ENCODE assay signal across 8 cellular contexts in the genomic region with DNA sequence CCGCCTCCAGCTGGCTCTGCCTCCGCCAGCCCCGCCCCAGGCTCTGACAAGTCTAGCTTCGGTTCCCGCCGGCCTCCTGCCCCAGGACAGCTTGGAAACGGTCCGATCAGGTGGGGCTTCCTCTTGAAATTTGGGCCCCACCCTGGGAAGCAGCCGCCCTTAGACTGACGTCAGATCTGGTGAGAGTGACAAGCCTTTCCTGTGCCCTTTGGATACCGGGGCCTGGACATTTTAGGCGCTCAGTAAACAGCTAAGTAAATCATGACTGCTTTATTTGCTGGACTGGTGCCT. TPM values are rescaled to one million over a fixed set of nuclear protein-coding genes. Genes with fewer than 3 reads are reported as not detected.
DNase-seq lines count a peak whose midpoint lies in the region; ATAC-seq and TF ChIP-seq lines count a peak whose summit lies in the region.

No MANE protein-coding gene starts in this region.

- CTCF ChIA-PET in mammary epithelial cell (lab: Charles Lee; ENCODE audit: low non-redundant PET) = interaction anchor here (0.5 to 0.7 kb wide), 5 partner anchors 38 to 1019 kb away, joined by 3 to 8 read pairs (median 4); a partner anchor contains a TSS

- peak overlapping the region; percentile 43 for H2AFZ ChIP-seq in mammary epithelial cell (ENCODE audit: low read depth, low read length)

- H3K27ac ChIP-seq in mammary epithelial cell (ENCODE audit: insufficient read depth, low read depth, low read length) = peak overlapping the region; percentile 95
- H3K27ac ChIP-seq in mucosa of rectum (ENCODE audit: low read depth in 2 of 2, low read length in 2 of 2) = peak overlapping the region; percentile 88 to 93

- H4K20me1 ChIP-seq in mammary epithelial cell (ENCODE audit: insufficient read depth, low read length) = no peaks in the 10 kb centered on the region

- H3K27me3 Mint-ChIP-seq in stimulated activated naive CD8-positive, alpha-beta T cell treated with anti-CD3 and anti-CD28 coated beads, Interleukin-15, Interleukin-2, amounts not matched to agents 100 ng/mL and 50 ng/mL, for 24 hours = no peaks in the 10 kb centered on the region

- H3K9me3 Mint-ChIP-seq in stimulated activated naive CD8-positive, alpha-beta T cell treated with anti-CD3 and anti-CD28 coated beads, Interleukin-15, Interleukin-2, amounts not matched to agents 100 ng/mL and 50 ng/mL, for 24 hours = no peaks in the 10 kb centered on the region

- H3K9me3 ChIP-seq in mammary epithelial cell (replicated peaks; ENCODE audit: insufficient read depth, low read length) (no peaks in the 10 kb centered on the region), mucosa of rectum (ENCODE audit: control insufficient read depth in 2 of 2, low read length in 2 of 2) (no peaks in the 10 kb centered on the region)

- H3K4me1 ChIP-seq in mammary epithelial cell (ENCODE audit: insufficient read depth, low read length) (peaks cover 26% of the 10 kb centered on the region), mucosa of rectum (ENCODE audit: control insufficient read depth in 2 of 2, insufficient read depth in 2 of 2, low read length in 2 of 2) (peaks cover 28 to 34% of the 10 kb centered on the region in 2 donors)

- H3K27me3 ChIP-seq in mammary epithelial cell (ENCODE audit: insufficient read depth, low read length) = no peaks in the 10 kb centered on the region
- no peaks in the 10 kb centered on the region for H3K27me3 ChIP-seq in mucosa of rectum (ENCODE audit: control insufficient read depth in 2 of 2, insufficient read depth in 2 of 2, low read length in 2 of 2)

- dilution Hi-C loops in mammary epithelial cell (cut with HindIII; ENCODE audit: low sequenced_read_pairs) = no loop called here

- in situ Hi-C loops in mammary epithelial cell (cut with MboI; ENCODE audit: low sequenced_read_pairs in 2 of 2) = no loop called here

- intact Hi-C loops in mammary epithelial cell (cut with micrococcal nuclease) = loop anchor here (1.0 kb wide), 3 partner anchors 17 to 60 kb away; a partner anchor contains a TSS

- H3K36me3 ChIP-seq in mammary epithelial cell (ENCODE audit: insufficient read depth, low read length) = no peaks in the 10 kb centered on the region
- no peaks in the 10 kb centered on the region for H3K36me3 ChIP-seq in mucosa of rectum (ENCODE audit: control insufficient read depth in 2 of 2, insufficient read depth in 2 of 2, low read length in 2 of 2)

- peaks cover 24% of the 10 kb centered on the region for H3K4me1 Mint-ChIP-seq in stimulated activated naive CD8-positive, alpha-beta T cell treated with anti-CD3 and anti-CD28 coated beads, Interleukin-15, Interleukin-2, amounts not matched to agents 100 ng/mL and 50 ng/mL, for 24 hours (ENCODE audit: low read depth)

- no TSS peak for BruUV-seq in mammary epithelial cell (replicated peaks; lab: Mats Ljungman, UMichigan)

- no peak for DNase-seq in stimulated activated naive CD8-positive, alpha-beta T cell treated with anti-CD3 and anti-CD28 coated beads, Interleukin-15, Interleukin-2, amounts not matched to agents 100 U/mL and 50 U/mL, for 24 hours
- DNase-seq in mammary epithelial cell (no peak), NCI-H510A treated with DMSO at 0.1 percent for 48 hours (lab: John Stamatoyannopoulos, UW) (no peak), midbrain (lab: John Stamatoyannopoulos, UW) (no peak), NCI-H128 (lab: John Stamatoyannopoulos, UW; ENCODE audit: unreplicated experiment) (no peak)

- peak overlapping the region; percentile 5 to 42 (median 21) for H3K4me3 ChIP-seq in mammary epithelial cell (replicated peaks in 1 of 3; ENCODE audit: insufficient read depth in 1 of 3, low read depth in 2 of 3, low read length in 3 of 3)
- peak overlapping the region; percentile 66 to 70 for H3K4me3 ChIP-seq in mucosa of rectum (ENCODE audit: low read length in 2 of 2)

- peak overlapping the region; percentile 99 for H3K4me3 Mint-ChIP-seq in stimulated activated naive CD8-positive, alpha-beta T cell treated with anti-CD3 and anti-CD28 coated beads, Interleukin-15, Interleukin-2, amounts not matched to agents 100 ng/mL and 50 ng/mL, for 24 hours

- peak overlapping the region; percentile 91 for H3K27ac Mint-ChIP-seq in stimulated activated naive CD8-positive, alpha-beta T cell treated with anti-CD3 and anti-CD28 coated beads, Interleukin-15, Interleukin-2, amounts not matched to agents 100 ng/mL and 50 ng/mL, for 24 hours

- no peaks in the 10 kb centered on the region for H3K36me3 Mint-ChIP-seq in stimulated activated naive CD8-positive, alpha-beta T cell treated with anti-CD3 and anti-CD28 coated beads, Interleukin-15, Interleukin-2, amounts not matched to agents 100 ng/mL and 50 ng/mL, for 24 hours (ENCODE audit: low read depth)

- no peak for TF ChIP-seq CTCF in mammary epithelial cell (conservative IDR thresholded peaks at IDR 0.05 in 1 of 2, IDR thresholded peaks at IDR 0.05 in 1 of 2; ENCODE audit: extremely low read depth in 1 of 2, insufficient read depth in 1 of 2, low read depth in 1 of 2, low read length in 2 of 2)

- under 1% methylated on average over 12 of the region's 12 CpGs for WGBS in mammary epithelial cell (ENCODE audit: low coverage, missing lambda C conversion rate)

- ATAC-seq in stimulated activated naive CD8-positive, alpha-beta T cell treated with anti-CD3 and anti-CD28 coated beads, Interleukin-15, Interleukin-2, amounts not matched to agents 100 U/mL and 50 U/mL, for 24 hours = no peak
- no peak for ATAC-seq in HG02840 (IDR thresholded peaks at IDR 0.05; ENCODE audit: low FRiP score, unreplicated experiment)

- peak overlapping the region; percentile 82 for H3K9ac ChIP-seq in mammary epithelial cell (ENCODE audit: insufficient read depth, low read length)
- peak overlapping the region; percentile 69 to 82 for H3K9ac ChIP-seq in mucosa of rectum (ENCODE audit: low read depth in 1 of 2, low read length in 2 of 2)

- H3K79me2 ChIP-seq in mammary epithelial cell (ENCODE audit: insufficient read depth, low read length) = peaks cover 26% of the 10 kb centered on the region

- H3K4me2 ChIP-seq in mammary epithelial cell (ENCODE audit: insufficient read depth, low read depth, low read length) = peak overlapping the region; percentile 60

RNA-seq across cellular contexts. Expression of a gene that starts 0.4 kb away (rescaled TPM):
- 10 to 100 TPM in 1 of 2 donors, 1 to 10 TPM in 1; 9.7 to 12.7 TPM for total RNA-seq in mammary epithelial cell
- polyA plus RNA-seq in mammary epithelial cell = 23.8 TPM
- polyA minus RNA-seq in mammary epithelial cell = 12.6 TPM

RNA-seq across cellular contexts. Expression of a gene that starts 0.4 kb away (rescaled TPM):
- 10 to 100 TPM in 1 of 2 donors, 1 to 10 TPM in 1; 8.3 to 20.9 TPM for total RNA-seq in mammary epithelial cell
- 14.6 TPM for polyA plus RNA-seq in mammary epithelial cell
- polyA minus RNA-seq in mammary epithelial cell = 71.3 TPM

RNA-seq across cellular contexts. Expression of a gene that starts 3.8 kb away (rescaled TPM):
- under 1 TPM; 0.17 to 0.40 TPM for total RNA-seq in mammary epithelial cell
- polyA plus RNA-seq in mammary epithelial cell = 2.5 TPM
- 7.8 TPM for polyA minus RNA-seq in mammary epithelial cell

RNA-seq across cellular contexts. Expression of a gene that starts 7.4 kb away (rescaled TPM):
- 100 to 1,000 TPM in 1 of 2 donors, 10 to 100 TPM in 1; 65.5 to 117 TPM for total RNA-seq in mammary epithelial cell
- 122 TPM for polyA plus RNA-seq in mammary epithelial cell
- 94.5 TPM for polyA minus RNA-seq in mammary epithelial cell

RNA-seq across cellular contexts. Expression of a gene that starts 20.7 kb away (rescaled TPM):
- under 1 TPM in 1 of 2 donors, not detected in 1; 0.19 TPM for total RNA-seq in mammary epithelial cell
- 0.05 TPM for polyA plus RNA-seq in mammary epithelial cell
- not detected for polyA minus RNA-seq in mammary epithelial cell
